Comparison of ENCODE assay signal across 2 cellular contexts in the genomic region with DNA sequence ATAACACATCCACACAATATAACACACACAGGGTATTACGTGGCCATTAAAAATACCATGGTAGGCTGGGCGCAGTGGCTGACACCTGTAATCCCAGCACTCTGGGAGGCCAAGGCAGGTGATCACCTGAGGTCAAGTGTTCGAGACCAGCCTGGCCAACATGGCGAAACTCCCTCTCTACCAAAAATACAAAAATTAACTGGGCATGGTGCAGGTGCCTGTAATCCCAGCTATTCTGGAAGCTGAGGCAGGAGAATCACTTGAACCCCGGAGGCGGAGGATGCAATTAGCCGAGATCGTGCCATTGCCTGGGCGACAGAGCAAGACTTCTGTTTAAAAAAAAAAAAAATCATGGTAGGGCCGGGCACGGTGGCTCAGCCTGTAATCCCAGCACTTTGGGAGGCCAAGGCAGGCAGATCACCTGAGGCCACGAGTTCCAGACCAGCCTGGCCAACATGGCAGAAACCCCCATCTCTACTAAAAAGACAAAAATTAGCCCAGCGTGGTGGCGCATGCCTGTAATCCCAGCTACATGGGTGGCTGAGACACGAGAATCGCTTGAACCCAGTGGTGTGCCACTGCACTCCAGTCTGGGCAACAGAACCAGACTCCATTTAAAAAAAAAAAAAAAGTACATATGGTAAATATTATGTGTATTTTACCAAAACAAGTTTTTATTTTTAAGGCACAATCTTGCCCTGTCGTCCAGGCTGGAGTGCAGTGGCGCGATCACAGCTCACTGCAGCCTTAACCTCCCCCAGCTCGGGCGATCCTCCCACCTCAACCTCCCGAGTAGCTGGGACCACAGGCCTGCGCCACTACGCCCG.
A peak's percentile ranks its signal among the peaks of the same experiment; 100 is the strongest.
TF ChIP-seq lines count a peak whose summit lies in the region.

No MANE protein-coding gene starts in this region.

TF ChIP-seq in H1, 55 proteins besides CTCF, POLR2A, EP300 and RAD21:
- TF ChIP-seq PHF8 (conservative IDR thresholded peaks at IDR 0.05; ENCODE audit: low read depth, low read length) (0 out of 2 replicates have a peak, but pooled peaks have one; percentile 3), KDM5A (IDR thresholded peaks at IDR 0.05; ENCODE audit: low read length) (no peak)
- TF ChIP-seq, protein P1, sequence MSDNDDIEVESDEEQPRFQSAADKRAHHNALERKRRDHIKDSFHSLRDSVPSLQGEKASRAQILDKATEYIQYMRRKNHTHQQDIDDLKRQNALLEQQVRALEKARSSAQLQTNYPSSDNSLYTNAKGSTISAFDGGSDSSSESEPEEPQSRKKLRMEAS (IDR thresholded peaks at IDR 0.05): no peak
TF ChIP-seq in H1: peak in this region for 1.

TF ChIP-seq in neural cell, 6 proteins besides CTCF, POLR2A, EP300 and RAD21:
- TF ChIP-seq, protein P2, sequence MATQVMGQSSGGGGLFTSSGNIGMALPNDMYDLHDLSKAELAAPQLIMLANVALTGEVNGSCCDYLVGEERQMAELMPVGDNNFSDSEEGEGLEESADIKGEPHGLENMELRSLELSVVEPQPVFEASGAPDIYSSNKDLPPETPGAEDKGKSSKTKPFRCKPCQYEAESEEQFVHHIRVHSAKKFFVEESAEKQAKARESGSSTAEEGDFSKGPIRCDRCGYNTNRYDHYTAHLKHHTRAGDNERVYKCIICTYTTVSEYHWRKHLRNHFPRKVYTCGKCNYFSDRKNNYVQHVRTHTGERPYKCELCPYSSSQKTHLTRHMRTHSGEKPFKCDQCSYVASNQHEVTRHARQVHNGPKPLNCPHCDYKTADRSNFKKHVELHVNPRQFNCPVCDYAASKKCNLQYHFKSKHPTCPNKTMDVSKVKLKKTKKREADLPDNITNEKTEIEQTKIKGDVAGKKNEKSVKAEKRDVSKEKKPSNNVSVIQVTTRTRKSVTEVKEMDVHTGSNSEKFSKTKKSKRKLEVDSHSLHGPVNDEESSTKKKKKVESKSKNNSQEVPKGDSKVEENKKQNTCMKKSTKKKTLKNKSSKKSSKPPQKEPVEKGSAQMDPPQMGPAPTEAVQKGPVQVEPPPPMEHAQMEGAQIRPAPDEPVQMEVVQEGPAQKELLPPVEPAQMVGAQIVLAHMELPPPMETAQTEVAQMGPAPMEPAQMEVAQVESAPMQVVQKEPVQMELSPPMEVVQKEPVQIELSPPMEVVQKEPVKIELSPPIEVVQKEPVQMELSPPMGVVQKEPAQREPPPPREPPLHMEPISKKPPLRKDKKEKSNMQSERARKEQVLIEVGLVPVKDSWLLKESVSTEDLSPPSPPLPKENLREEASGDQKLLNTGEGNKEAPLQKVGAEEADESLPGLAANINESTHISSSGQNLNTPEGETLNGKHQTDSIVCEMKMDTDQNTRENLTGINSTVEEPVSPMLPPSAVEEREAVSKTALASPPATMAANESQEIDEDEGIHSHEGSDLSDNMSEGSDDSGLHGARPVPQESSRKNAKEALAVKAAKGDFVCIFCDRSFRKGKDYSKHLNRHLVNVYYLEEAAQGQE (IDR thresholded peaks at IDR 0.05; ENCODE audit: borderline replicate concordance): no peak
- TF ChIP-seq TAF1 (IDR thresholded peaks at IDR 0.05; ENCODE audit: low read depth) (no peak), SMC3 (conservative IDR thresholded peaks at IDR 0.05; ENCODE audit: poor library complexity) (no peak), POLR2AphosphoS5 (IDR thresholded peaks at IDR 0.05) (no peak), EZH2 (IDR thresholded peaks at IDR 0.05; ENCODE audit: borderline replicate concordance, insufficient read depth, low read length, poor library complexity, severe bottlenecking) (no peak), MXI1 (conservative IDR thresholded peaks at IDR 0.05; ENCODE audit: poor library complexity, severe bottlenecking) (no peak)
TF ChIP-seq in neural cell: peak in this region for 0.
